In the genomic region with DNA sequence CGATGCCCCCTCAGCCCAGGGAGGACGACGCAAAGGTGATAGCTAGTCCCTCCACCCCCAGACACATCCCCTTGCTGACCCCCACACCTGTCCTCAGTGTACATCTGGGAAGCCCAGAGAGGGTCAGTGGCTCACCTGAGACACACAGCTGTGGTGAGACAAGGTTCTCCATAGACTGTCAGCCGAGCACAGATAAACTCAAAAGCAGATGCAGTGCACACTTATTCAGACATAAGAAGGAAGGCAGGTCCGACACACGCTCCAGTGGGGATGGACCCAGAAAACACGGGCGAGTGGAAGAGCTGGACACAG, we compare ENCODE assay signal across 17 cellular contexts. TPM values are rescaled to one million over a fixed set of nuclear protein-coding genes. Genes with fewer than 3 reads are reported as not detected.
DNase-seq lines count a peak whose midpoint lies in the region; ATAC-seq, FAIRE-seq and TF ChIP-seq lines count a peak whose summit lies in the region.
"Had no signal": no experiment of that assay in that cellular context is flagged by ENCODE, and none has a peak within 500 bp of the region (broad histone marks: within the 10 kb centered on the region; RNA-seq: fewer than 3 reads in every experiment).

No MANE protein-coding gene starts in this region.

- H3K79me2 ChIP-seq in K562 (ENCODE audit: control insufficient read depth, insufficient read depth, low read length), result peaks cover 84% of the 10 kb centered on the region

- H3K9ac ChIP-seq in K562 (ENCODE audit: insufficient read depth in 1 of 2, low read depth in 2 of 2, low read length in 2 of 2) (peak overlapping the region in 1 of 2 experiments; percentile 74; a peak in 2 of 4 replicates), endodermal cell (ENCODE audit: extremely low read depth, low read length, poor library complexity, severe bottlenecking) (no peak overlapping the region)
- H3K9ac ChIP-seq: GM23248 had no signal

- H3K4me1 ChIP-seq in CD4-positive, alpha-beta memory T cell (ENCODE audit: insufficient read depth, low read length), result peaks cover 14% of the 10 kb centered on the region
- H3K4me1 ChIP-seq in K562 (replicated peaks in 1 of 2; ENCODE audit: control insufficient read depth in 2 of 2, insufficient read depth in 2 of 2, low read length in 2 of 2) (peaks cover 21 to 59% of the 10 kb centered on the region in 2 experiments; a peak in 4 of 5 replicates), neutrophil (ENCODE audit: control insufficient read depth in 1 of 2, insufficient read depth in 1 of 2, low read depth in 1 of 2, low read length in 1 of 2) (peaks cover 36 to 41% of the 10 kb centered on the region in 2 experiments), endodermal cell (ENCODE audit: control insufficient read depth, insufficient read depth, low read length) (no peaks in the 10 kb centered on the region)

- no peak for TF ChIP-seq CTCF in K562 (IDR thresholded peaks at IDR 0.05 in 2 of 3, conservative IDR thresholded peaks at IDR 0.05 in 1 of 3; ENCODE audit: insufficient read depth in 2 of 3, low read depth in 1 of 3, low read length in 3 of 3)
- no peak for TF ChIP-seq CTCF in neutrophil (IDR thresholded peaks at IDR 0.05)
- TF ChIP-seq CTCF in endodermal cell (conservative IDR thresholded peaks at IDR 0.05), result no peak

- ATAC-seq in activated T-cell treated with anti-CD3 and anti-CD28 coated beads, Interleukin-2, amount 50 U/mL, for 72 hours (replicated peaks in 1 of 2), result peak in 1 of 2 donors; percentile 7
- ATAC-seq in K562 (no peak), HG03039 (IDR thresholded peaks at IDR 0.05; ENCODE audit: unreplicated experiment) (no peak)
- ATAC-seq: left colon had no signal

- WGBS in K562 (ENCODE audit: insufficient coverage, low coverage, missing lambda C conversion rate), result 93% methylated on average over 8 of the region's 8 CpGs
- 89% methylated on average over 5 to 8 of the region's 8 CpGs for WGBS in endodermal cell (ENCODE audit: insufficient coverage in 1 of 2, insufficient read length in 1 of 2), 2 experiments

- H3K4me1 Mint-ChIP-seq in activated T-cell treated with anti-CD3 and anti-CD28 coated beads, Interleukin-2, amount 50 U/mL, for 72 hours (ENCODE audit: low read depth), result peaks cover 19% of the 10 kb centered on the region
- H3K4me1 Mint-ChIP-seq in CD4-positive, alpha-beta memory T cell, result peaks cover 6 to 15% (median 9%) of the 10 kb centered on the region in 4 donors
- H3K4me1 Mint-ChIP-seq in endodermal cell, result no peaks in the 10 kb centered on the region

- peak overlapping the region; percentile 29 to 76 for H3K4me3 Mint-ChIP-seq in activated T-cell treated with anti-CD3 and anti-CD28 coated beads, Interleukin-2, amount 50 U/mL, for 72 hours
- H3K4me3 Mint-ChIP-seq in CD4-positive, alpha-beta memory T cell, result peak overlapping the region in 6 of 8 donors; percentile 59 to 81 (median 70)
- no peak overlapping the region for H3K4me3 Mint-ChIP-seq in endodermal cell
- H3K4me3 Mint-ChIP-seq: brain had no signal

- peaks cover 15% of the 10 kb centered on the region for H3K27me3 Mint-ChIP-seq in activated T-cell treated with anti-CD3 and anti-CD28 coated beads, Interleukin-2, amount 50 U/mL, for 72 hours (ENCODE audit: low read depth)
- H3K27me3 Mint-ChIP-seq in CD4-positive, alpha-beta memory T cell, result peaks cover 14 to 23% of the 10 kb centered on the region in 2 donors
- peaks cover 2% of the 10 kb centered on the region for H3K27me3 Mint-ChIP-seq in endodermal cell (ENCODE audit: insufficient read depth)

- intact Hi-C loops in CD4-positive, alpha-beta memory T cell (cut with micrococcal nuclease), result no loop called here
- intact Hi-C loops in K562 (cut with micrococcal nuclease), result no loop called here

- no peaks in the 10 kb centered on the region for H3K27me3 ChIP-seq in CD4-positive, alpha-beta memory T cell (ENCODE audit: insufficient read depth, low read length)
- no peaks in the 10 kb centered on the region for H3K27me3 ChIP-seq in K562 (ENCODE audit: control insufficient read depth in 2 of 2, insufficient read depth in 2 of 2, low read length in 2 of 2)
- no peaks in the 10 kb centered on the region for H3K27me3 ChIP-seq in neutrophil
- H3K27me3 ChIP-seq in endodermal cell (ENCODE audit: control insufficient read depth, insufficient read depth, low read length, poor library complexity, severe bottlenecking), result no peaks in the 10 kb centered on the region

- no peak overlapping the region for H2AFZ ChIP-seq in K562 (ENCODE audit: low read depth, low read length)
- H2AFZ ChIP-seq: GM23248 had no signal

- TF ChIP-seq EP300 in K562 (IDR thresholded peaks at IDR 0.05; ENCODE audit: low read length), result no peak

- no peak overlapping the region for H3K27ac ChIP-seq in CD4-positive, alpha-beta memory T cell (ENCODE audit: low read depth, low read length)
- H3K27ac ChIP-seq in K562 (ENCODE audit: extremely low read depth, low read depth, low read length) (peak overlapping the region; percentile 19; the same call in 1 of the 3 replicates), neutrophil (peak overlapping the region; percentile 78), endodermal cell (ENCODE audit: low read depth, low read length) (no peak overlapping the region)
- H3K27ac ChIP-seq: GM23248 had no signal

- H3K4me3 ChIP-seq in CD4-positive, alpha-beta memory T cell (ENCODE audit: low read length in 2 of 2), result no peak overlapping the region
- H3K4me3 ChIP-seq in K562, result no peak overlapping the region
- peak overlapping the region; percentile 60 to 65 for H3K4me3 ChIP-seq in neutrophil (ENCODE audit: low read depth in 1 of 2, low read length in 1 of 2)
- no peak overlapping the region for H3K4me3 ChIP-seq in endodermal cell (ENCODE audit: low read length)
- H3K4me3 ChIP-seq: GM23248 had no signal

- H3K9me3 ChIP-seq in CD4-positive, alpha-beta memory T cell (ENCODE audit: control insufficient read depth in 1 of 2, low read length in 2 of 2), result no peaks in the 10 kb centered on the region
- peaks cover 2% of the 10 kb centered on the region; the same call in 1 of the 2 replicates for H3K9me3 ChIP-seq in K562 (replicated peaks; ENCODE audit: control insufficient read depth, insufficient read depth, low read depth, low read length)
- no peaks in the 10 kb centered on the region for H3K9me3 ChIP-seq in neutrophil
- H3K9me3 ChIP-seq in endodermal cell (ENCODE audit: control insufficient read depth, low read length), result no peaks in the 10 kb centered on the region

- peaks cover 8% of the 10 kb centered on the region for H3K9me1 ChIP-seq in K562 (ENCODE audit: control insufficient read depth, insufficient read depth, low read length)

- 0 out of 2 replicates have a peak, but pooled peaks have one; percentile 17 for TF ChIP-seq POLR2A in K562 (conservative IDR thresholded peaks at IDR 0.05)

- H3K4me2 ChIP-seq in K562 (ENCODE audit: insufficient read depth, low read length), result 0 out of 2 replicates have a peak overlapping the region, but pooled peaks have one; percentile 12

- no peak overlapping the region for H3K27ac Mint-ChIP-seq in activated T-cell treated with anti-CD3 and anti-CD28 coated beads, Interleukin-2, amount 50 U/mL, for 72 hours
- peak overlapping the region in 2 of 7 donors; percentile 24 to 33 for H3K27ac Mint-ChIP-seq in CD4-positive, alpha-beta memory T cell
- H3K27ac Mint-ChIP-seq in endodermal cell, result no peak overlapping the region

- peaks cover 35% of the 10 kb centered on the region for H4K20me1 ChIP-seq in K562 (replicated peaks; ENCODE audit: control insufficient read depth, insufficient read depth, low read length)

- no peaks in the 10 kb centered on the region for H3K36me3 ChIP-seq in CD4-positive, alpha-beta memory T cell (ENCODE audit: insufficient read depth, low read length)
- peaks cover 77% of the 10 kb centered on the region for H3K36me3 ChIP-seq in K562 (ENCODE audit: control insufficient read depth, insufficient read depth, low read length)
- no peaks in the 10 kb centered on the region for H3K36me3 ChIP-seq in neutrophil
- H3K36me3 ChIP-seq in endodermal cell (ENCODE audit: control insufficient read depth, insufficient read depth, low read length), result no peaks in the 10 kb centered on the region

- in situ Hi-C loops in K562 (cut with MboI), result no loop called here

- H3K36me3 Mint-ChIP-seq in activated T-cell treated with anti-CD3 and anti-CD28 coated beads, Interleukin-2, amount 50 U/mL, for 72 hours (ENCODE audit: insufficient read depth in 2 of 2), result no peaks in the 10 kb centered on the region
- H3K36me3 Mint-ChIP-seq in CD4-positive, alpha-beta memory T cell, result peaks cover 0 to 5% of the 10 kb centered on the region in 2 donors
- no peaks in the 10 kb centered on the region for H3K36me3 Mint-ChIP-seq in endodermal cell (ENCODE audit: low read depth)
- H3K36me3 Mint-ChIP-seq: brain had no signal

- DNase-seq in activated T-cell treated with anti-CD3 and anti-CD28 coated beads, Interleukin-2, amount 50 U/mL, for 72 hours, result no peak
- no peak for DNase-seq in activated T-cell treated with anti-CD3 and anti-CD28 coated beads, Interleukin-2, amount 50 U/mL, for 48 hours
- no peak for DNase-seq in CD4-positive, alpha-beta memory T cell
- DNase-seq in K562 (ENCODE audit: extremely low read depth in 1 of 4, low spot score in 3 of 4) (no peak), endodermal cell (no peak), occipital lobe (lab: John Stamatoyannopoulos, UW) (no peak)
- DNase-seq: activated T-cell treated with anti-CD3 and anti-CD28 coated beads for 4 hours, DMS79, GM23248, NCI-H1694 had no signal

- no peak for FAIRE-seq in K562 (lab: Jason Lieb, UNC)
- FAIRE-seq: colon, TTC549 had no signal

- POLR2A ChIA-PET in CD4-positive, alpha-beta memory T cell (lab: Charles Lee; ENCODE audit: partially characterized antibody), result interaction anchor here (0.6 to 0.7 kb wide), 2 partner anchors 9 to 174 kb away, joined by 3 read pairs; no protein-coding TSS in a partner anchor
- POLR2A ChIA-PET in K562 (lab: Yijun Ruan, JAX), result interaction anchor here (1.0 to 1.1 kb wide), 2 partner anchors 9 to 15 kb away, joined by 3 read pairs; no protein-coding TSS in a partner anchor

- BruUV-seq in K562 (replicated peaks; lab: Mats Ljungman, UMichigan), result no TSS peak

- H3K9me3 Mint-ChIP-seq in activated T-cell treated with anti-CD3 and anti-CD28 coated beads, Interleukin-2, amount 50 U/mL, for 72 hours, result no peaks in the 10 kb centered on the region
- no peaks in the 10 kb centered on the region for H3K9me3 Mint-ChIP-seq in CD4-positive, alpha-beta memory T cell
- H3K9me3 Mint-ChIP-seq in endodermal cell, result peaks cover 5% of the 10 kb centered on the region

- CTCF ChIA-PET in CD4-positive, alpha-beta memory T cell (lab: Charles Lee; ENCODE audit: partially characterized antibody), result no interaction called here
- CTCF ChIA-PET in K562 (lab: Yijun Ruan, JAX; ENCODE audit: low intra/inter-chr PET ratio), result no interaction called here

- no peak for TF ChIP-seq RAD21 in K562 (CRISPR knock-in tag; conservative IDR thresholded peaks at IDR 0.05 in 1 of 2, IDR thresholded peaks at IDR 0.05 in 1 of 2)

RNA-seq across cellular contexts. Expression of a gene that starts 19.6 kb away (rescaled TPM):
- 1 to 10 TPM; 1.2 to 1.7 TPM for total RNA-seq in activated T-cell treated with anti-CD3 and anti-CD28 coated beads, Interleukin-2, amount 50 U/mL, for 72 hours
- under 1 TPM in 1 of 2 experiments, not detected in 1; 0.11 TPM for total RNA-seq in CD4-positive, alpha-beta memory T cell
- polyA plus RNA-seq in CD4-positive, alpha-beta memory T cell, result under 1 TPM in 1 of 2 donors, not detected in 1; 0.14 TPM
- total RNA-seq in K562 (2011; cell fraction: chromatin; rRNA removed; ENCODE audit: low replicate concordance), result 73.4 and 198 TPM in 2 replicates
- total RNA-seq in K562 (2011; cell fraction: nucleolus; rRNA removed), result 67.4 and 69.3 TPM in 2 replicates
- total RNA-seq in K562 (2011; cell fraction: nucleoplasm; rRNA removed), result 45.3 and 67.3 TPM in 2 replicates
- 13.5 and 20.8 TPM in 2 replicates for total RNA-seq in K562 (2014; rRNA removed)
- total RNA-seq in K562 (2014; rRNA removed; fragmentation: Illumina TruSeq; extraction: Trizol), result 3.9 and 5.9 TPM in 2 replicates
- total RNA-seq in K562 (2015; rRNA removed; fragmentation: Illumina TruSeq; extraction: Trizol), result 6.7 and 7.8 TPM in 2 replicates
- 114 and 145 TPM in 2 replicates for total RNA-seq in K562 (2021)
- 6.4 and 11.3 TPM in 2 replicates for polyA plus RNA-seq in K562 (2011; rRNA removed)
- 5.6 and 15.0 TPM in 2 replicates for polyA plus RNA-seq in K562 (2011; cell fraction: cytosol; rRNA removed)
- 67.2 and 126 TPM in 2 replicates for polyA plus RNA-seq in K562 (2011; cell fraction: nucleus; rRNA removed)
- 55.0 and 86.5 TPM in 2 replicates for polyA plus RNA-seq in K562 (2012)
- polyA plus RNA-seq in K562 (2014; fragmentation: Illumina TruSeq; extraction: Trizol), result 24.2 and 46.3 TPM in 2 replicates
- polyA plus RNA-seq in K562 (2014; fragmentation: Nextera tagmentation; extraction: Ambion mirVana), result 1 to 10 TPM; 2.3 to 2.7 TPM
- polyA plus RNA-seq in K562 (2014; rRNA removed), result 34.3 and 35.3 TPM in 2 replicates
- 9.5 and 9.7 TPM in 2 replicates for polyA minus RNA-seq in K562 (2011; rRNA and poly(A)+ RNA removed)
- polyA minus RNA-seq in K562 (2011; cell fraction: cytosol; rRNA and poly(A)+ RNA removed), result 32.1 and 46.1 TPM in 2 replicates
- polyA minus RNA-seq in K562 (2011; cell fraction: nucleus; rRNA and poly(A)+ RNA removed), result 21.1 and 34.5 TPM in 2 replicates
- 1 to 10 TPM; 1.0 to 3.1 TPM for total RNA-seq in endodermal cell
- polyA plus RNA-seq in endodermal cell (2013, experiment 1 of 2), result 5.5 TPM
- polyA plus RNA-seq in endodermal cell (2013, experiment 2 of 2), result 4.3 TPM
- 1.9 TPM for total RNA-seq in occipital lobe
- total RNA-seq: GM23248, renal cortical epithelial cell had no signal
- polyA plus RNA-seq: GM23248 had no signal

Comparison
In these comparisons a context has a peak if more than half of its experiments do, and no peak if none do; other contexts are left out.
1. H3K27ac ChIP-seq: peak in K562 (single experiment) and neutrophil (single experiment); none in CD4-positive, alpha-beta memory T cell (single experiment) and endodermal cell (single experiment).
2. H3K4me3 ChIP-seq: peak in neutrophil (2 of 2); none in CD4-positive, alpha-beta memory T cell (0 of 2), K562 (single experiment) and endodermal cell (single experiment).